Comparison of ENCODE assay signal across 8 cellular contexts in the genomic region with DNA sequence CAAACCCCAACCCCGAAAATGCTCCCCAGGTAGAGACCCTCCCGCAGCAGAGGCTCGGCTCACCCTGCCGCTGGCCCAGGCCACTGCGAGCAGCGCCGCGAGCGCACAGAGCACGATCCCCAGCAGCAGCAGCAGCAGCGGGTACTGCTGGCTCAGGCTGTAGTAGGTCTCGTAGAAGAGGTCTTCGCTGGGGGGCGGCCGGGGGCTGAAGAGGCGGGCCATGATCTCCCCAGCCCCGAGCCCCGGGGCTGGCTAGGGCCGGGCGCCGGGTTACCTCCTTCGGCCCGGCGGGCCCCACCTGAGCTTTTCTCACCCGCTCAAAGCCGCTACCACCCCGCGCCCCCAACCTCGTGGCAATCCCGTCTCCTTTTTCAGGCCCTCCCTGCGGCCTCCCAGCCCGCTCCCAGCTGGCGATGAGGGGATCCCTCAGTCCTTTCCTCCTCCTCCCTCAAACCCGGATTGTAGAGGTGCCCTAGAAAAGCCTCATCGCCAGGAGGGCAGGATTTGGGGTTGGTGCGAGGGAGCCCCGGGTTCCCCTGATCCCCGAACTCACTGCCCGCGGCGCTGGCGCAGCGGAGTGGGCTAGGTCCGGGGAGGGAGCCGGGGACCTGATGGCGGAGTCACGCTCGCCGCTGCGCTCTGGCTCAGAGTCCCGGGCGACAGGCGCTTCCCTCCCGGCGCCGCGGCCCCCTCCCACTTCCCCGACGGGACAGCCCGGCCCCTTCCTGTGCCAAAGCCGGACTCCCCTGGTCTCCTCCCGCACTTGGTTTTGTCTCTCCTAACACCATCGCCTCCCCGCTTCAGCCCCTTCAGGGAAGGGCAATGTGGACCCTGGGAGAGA. TPM values are rescaled to one million over a fixed set of nuclear protein-coding genes. Genes with fewer than 3 reads are reported as not detected.
DNase-seq lines count a peak whose midpoint lies in the region; ATAC-seq and TF ChIP-seq lines count a peak whose summit lies in the region.

A gene (minus strand): TSS at position 641 of the 841 bp plus-strand sequence. CDS start 419 bp downstream, at position 222.

- peaks cover 14% of the 10 kb centered on the region; the same call in 1 of the 2 replicates for H3K4me1 ChIP-seq in HUES48 (ENCODE audit: control insufficient read depth, insufficient read depth, low read length)
- H3K4me1 ChIP-seq in gastrocnemius medialis: peaks cover 9 to 25% of the 10 kb centered on the region in 2 donors

- TF ChIP-seq POLR2A in gastrocnemius medialis (IDR thresholded peaks at IDR 0.05) (peak; percentile 22 to 51), GM18505 (IDR thresholded peaks at IDR 0.05; ENCODE audit: borderline replicate concordance, extremely low read depth, insufficient read depth, insufficient read length) (no peak)

- H3K9me3 ChIP-seq in HUES48 (ENCODE audit: control insufficient read depth, insufficient read depth, low read length) (no peaks in the 10 kb centered on the region), gastrocnemius medialis (no peaks in the 10 kb centered on the region)

- peaks cover 100% of the 10 kb centered on the region for H3K27me3 ChIP-seq in HUES48 (ENCODE audit: control insufficient read depth, insufficient read depth, low read length)
- peaks cover 19 to 53% (median 48%) of the 10 kb centered on the region in 3 donors for H3K27me3 ChIP-seq in gastrocnemius medialis

- H3K4me3 ChIP-seq in HUES48 (ENCODE audit: low read depth, low read length) (peak within 1 kb of the TSS; percentile 74), gastrocnemius medialis (peak within 1 kb of the TSS; percentile 49 to 72 (median 58))

- H3K27ac ChIP-seq in HUES48 (ENCODE audit: low read depth, low read length) (no peak within 1 kb of the TSS), gastrocnemius medialis (peak within 1 kb of the TSS; percentile 45 to 81 (median 77))

- intact Hi-C loops in gastrocnemius medialis (cut with DNase I; ENCODE audit: low total_unique reads): loop anchor here (2.0 kb wide), 1 partner anchor 32 kb away; no protein-coding TSS in a partner anchor

- no peak within 1 kb of the TSS for H3K9ac ChIP-seq in HUES48 (ENCODE audit: low read depth, low read length)

- H3K4me3 Mint-ChIP-seq in activated naive CD4-positive, alpha-beta T cell treated with anti-CD3 and anti-CD28 coated beads, Interleukin-2, amount 50 U/mL, for 24 hours: peak within 1 kb of the TSS; percentile 57

- no peak within 1 kb of the TSS for H3K27ac Mint-ChIP-seq in activated naive CD4-positive, alpha-beta T cell treated with anti-CD3 and anti-CD28 coated beads, Interleukin-2, amount 50 U/mL, for 24 hours

- H3K4me1 Mint-ChIP-seq in activated naive CD4-positive, alpha-beta T cell treated with anti-CD3 and anti-CD28 coated beads, Interleukin-2, amount 50 U/mL, for 24 hours: peaks cover 32% of the 10 kb centered on the region

- peaks cover 6% of the 10 kb centered on the region for H3K27me3 Mint-ChIP-seq in activated naive CD4-positive, alpha-beta T cell treated with anti-CD3 and anti-CD28 coated beads, Interleukin-2, amount 50 U/mL, for 24 hours

- no peak for ATAC-seq in gastrocnemius medialis
- no peak for ATAC-seq in GM18505 (IDR thresholded peaks at IDR 0.05; ENCODE audit: unreplicated experiment)
- no peak for ATAC-seq in GM18907 (IDR thresholded peaks at IDR 0.05; ENCODE audit: unreplicated experiment)
- no peak for ATAC-seq in GM18519 (IDR thresholded peaks at IDR 0.05; ENCODE audit: low FRiP score, unreplicated experiment)

- no peaks in the 10 kb centered on the region for H3K9me3 Mint-ChIP-seq in activated naive CD4-positive, alpha-beta T cell treated with anti-CD3 and anti-CD28 coated beads, Interleukin-2, amount 50 U/mL, for 24 hours

- H3K36me3 ChIP-seq in HUES48 (ENCODE audit: control insufficient read depth, insufficient read depth, low read length) (no peaks in the 10 kb centered on the region), gastrocnemius medialis (no peaks in the 10 kb centered on the region)

- DNase-seq in hepatic stellate cell (ENCODE audit: low spot score) (peak; percentile 52), gastrocnemius medialis (no peak), activated gamma-delta T cell (lab: John Stamatoyannopoulos, UW) (no peak)

- no peak for TF ChIP-seq CTCF in gastrocnemius medialis (IDR thresholded peaks at IDR 0.05 in 4 of 5, conservative IDR thresholded peaks at IDR 0.05 in 1 of 5)

- H3K36me3 Mint-ChIP-seq in activated naive CD4-positive, alpha-beta T cell treated with anti-CD3 and anti-CD28 coated beads, Interleukin-2, amount 50 U/mL, for 24 hours: peaks cover 4% of the 10 kb centered on the region

- in situ Hi-C loops in gastrocnemius medialis (cut with MboI; ENCODE audit: low sequenced_read_pairs in 4 of 4): loop anchor here (5.0 to 10.0 kb wide), 3 partner anchors 98 to 103 kb away; no protein-coding TSS in a partner anchor

RNA-seq across cellular contexts. Expression of the gene that starts here (rescaled TPM):
- total RNA-seq in gastrocnemius medialis: 10 to 100 TPM in 1 of 4 donors, 1 to 10 TPM in 3; 7.9 to 16.6 (median 8.7) TPM
